ENCODE assay signal across 8 cellular contexts in genomic region chr17:75749545-75750389, GRCh38. TPM values are rescaled to one million over a fixed set of nuclear protein-coding genes. Genes with fewer than 3 reads are reported as not detected.
DNase-seq lines count a peak whose midpoint lies in the region; ATAC-seq and TF ChIP-seq lines count a peak whose summit lies in the region.

No MANE protein-coding gene starts in this region.

- H3K9me3 Mint-ChIP-seq in CD4-positive, alpha-beta memory T cell: no peaks in the 10 kb centered on the region
- no peaks in the 10 kb centered on the region for H3K9me3 Mint-ChIP-seq in dendritic cell treated with granulocyte-macrophage colony-stimulating factor and Interleukin-4, amounts not matched to agents 40 ng/mL and 50 ng/mL, for 4 days

- H3K9me3 ChIP-seq in CD4-positive, alpha-beta memory T cell (ENCODE audit: control insufficient read depth in 1 of 2, low read length in 2 of 2): no peaks in the 10 kb centered on the region
- H3K9me3 ChIP-seq in lower lobe of right lung: no peaks in the 10 kb centered on the region

- H3K27ac Mint-ChIP-seq in CD4-positive, alpha-beta memory T cell: peak overlapping the region in 3 of 7 donors; percentile 45 to 77 (median 65)
- H3K27ac Mint-ChIP-seq in dendritic cell treated with granulocyte-macrophage colony-stimulating factor and Interleukin-4, amounts not matched to agents 40 ng/mL and 50 ng/mL, for 4 days: peak overlapping the region; percentile 47

- H3K36me3 Mint-ChIP-seq in CD4-positive, alpha-beta memory T cell: no peaks in the 10 kb centered on the region
- H3K36me3 Mint-ChIP-seq in dendritic cell treated with granulocyte-macrophage colony-stimulating factor and Interleukin-4, amounts not matched to agents 40 ng/mL and 50 ng/mL, for 4 days (ENCODE audit: low read depth): no peaks in the 10 kb centered on the region

- POLR2A ChIA-PET in CD4-positive, alpha-beta memory T cell (lab: Charles Lee; ENCODE audit: partially characterized antibody): interaction anchor here (0.8 to 1.9 kb wide), 9 partner anchors 15 to 120 kb away, joined by 3 to 6 read pairs (median 4); partner anchors contain the start of gene GALK1

- H3K4me3 Mint-ChIP-seq in CD4-positive, alpha-beta memory T cell: peak overlapping the region in 4 of 8 donors; percentile 31 to 49 (median 34)
- no peak overlapping the region for H3K4me3 Mint-ChIP-seq in dendritic cell treated with granulocyte-macrophage colony-stimulating factor and Interleukin-4, amounts not matched to agents 40 ng/mL and 50 ng/mL, for 4 days

- TF ChIP-seq CTCF in lower lobe of right lung (IDR thresholded peaks at IDR 0.05): peak; percentile 96

- H3K27me3 Mint-ChIP-seq in CD4-positive, alpha-beta memory T cell: peaks cover 0 to 3% of the 10 kb centered on the region in 2 donors
- peaks cover 29% of the 10 kb centered on the region for H3K27me3 Mint-ChIP-seq in dendritic cell treated with granulocyte-macrophage colony-stimulating factor and Interleukin-4, amounts not matched to agents 40 ng/mL and 50 ng/mL, for 4 days

- ATAC-seq in HG02798 (IDR thresholded peaks at IDR 0.05; ENCODE audit: poor library complexity, unreplicated experiment): peak; percentile 50
- ATAC-seq in lower lobe of right lung: peak; percentile 80 to 84
- no peak for ATAC-seq in HG03432 (IDR thresholded peaks at IDR 0.05; ENCODE audit: unreplicated experiment)

- H3K4me1 Mint-ChIP-seq in CD4-positive, alpha-beta memory T cell: peaks cover 10 to 30% (median 18%) of the 10 kb centered on the region in 4 donors
- peaks cover 22% of the 10 kb centered on the region for H3K4me1 Mint-ChIP-seq in dendritic cell treated with granulocyte-macrophage colony-stimulating factor and Interleukin-4, amounts not matched to agents 40 ng/mL and 50 ng/mL, for 4 days (ENCODE audit: low read depth)

- H3K4me3 ChIP-seq in CD4-positive, alpha-beta memory T cell (ENCODE audit: low read length in 2 of 2): no peak overlapping the region
- no peak overlapping the region for H3K4me3 ChIP-seq in lower lobe of right lung

- intact Hi-C loops in CD4-positive, alpha-beta memory T cell (cut with micrococcal nuclease): loop anchor here (1.0 to 5.0 kb wide), 3 partner anchors 116 to 323 kb away; partner anchors contain the start of gene SMIM5
- intact Hi-C loops in dendritic cell treated with granulocyte-macrophage colony-stimulating factor and Interleukin-4, amounts not matched to agents 40 ng/mL and 50 ng/mL, for 4 days (cut with micrococcal nuclease): loop anchor here (1.0 kb wide), 1 partner anchor 74 kb away; no protein-coding TSS in a partner anchor
- intact Hi-C loops in lower lobe of right lung (cut with DNase I): loop anchor here (5.0 kb wide), 1 partner anchor 72 kb away; no protein-coding TSS in a partner anchor

- CTCF ChIA-PET in CD4-positive, alpha-beta memory T cell (lab: Charles Lee; ENCODE audit: partially characterized antibody): interaction anchor here (0.5 to 12.5 kb wide), 35 partner anchors 12 to 445 kb away, joined by 3 to 326 read pairs (median 4); partner anchors contain the start of genes GALK1, RECQL5, SAP30BP and SMIM5

- peak; percentile 77 to 83 (median 78) for DNase-seq in CD4-positive, alpha-beta memory T cell
- DNase-seq in NCI-H774 (lab: John Stamatoyannopoulos, UW): peak; percentile 69
- DNase-seq in activated CD4-positive, alpha-beta T cell treated with anti-CD3 and anti-CD28 coated beads, Interleukin-2, amount 50 U/mL, for 4 hours: peak; percentile 86
- DNase-seq in lower lobe of right lung: peak; percentile 92
- peak; percentile 72 to 95 (median 83) for DNase-seq in stimulated activated CD4-positive, alpha-beta T cell treated with anti-CD3 and anti-CD28 coated beads, TNF-alpha, amount 100 ng/mL, for 4 hours (ENCODE audit: low read depth in 3 of 3)

- H3K4me1 ChIP-seq in CD4-positive, alpha-beta memory T cell (ENCODE audit: insufficient read depth, low read length): peaks cover 22% of the 10 kb centered on the region
- peaks cover 33% of the 10 kb centered on the region for H3K4me1 ChIP-seq in lower lobe of right lung

- H3K27me3 ChIP-seq in CD4-positive, alpha-beta memory T cell (ENCODE audit: insufficient read depth, low read length): no peaks in the 10 kb centered on the region
- H3K27me3 ChIP-seq in lower lobe of right lung (ENCODE audit: low read depth): no peaks in the 10 kb centered on the region

- H3K27ac ChIP-seq in CD4-positive, alpha-beta memory T cell (ENCODE audit: low read depth, low read length): no peak overlapping the region
- H3K27ac ChIP-seq in lower lobe of right lung: no peak overlapping the region

- no peaks in the 10 kb centered on the region for H3K36me3 ChIP-seq in CD4-positive, alpha-beta memory T cell (ENCODE audit: insufficient read depth, low read length)
- H3K36me3 ChIP-seq in lower lobe of right lung: peaks cover 34% of the 10 kb centered on the region

RNA-seq across cellular contexts. Expression of gene GALK1, which starts 15.2 kb away (rescaled TPM):
- 10 to 100 TPM; 25.7 to 25.9 TPM for total RNA-seq in CD4-positive, alpha-beta memory T cell
- 10 to 100 TPM; 17.5 to 18.1 TPM for polyA plus RNA-seq in CD4-positive, alpha-beta memory T cell
- total RNA-seq in lower lobe of right lung: 34.0 TPM

RNA-seq across cellular contexts. Expression of gene ITGB4, which starts 28.5 kb away (rescaled TPM):
- 1 to 10 TPM in 1 of 2 experiments, under 1 TPM in 1; 0.67 to 1.2 TPM for total RNA-seq in CD4-positive, alpha-beta memory T cell
- under 1 TPM; 0.25 to 0.91 TPM for polyA plus RNA-seq in CD4-positive, alpha-beta memory T cell
- 34.7 TPM for total RNA-seq in lower lobe of right lung

RNA-seq across cellular contexts. Expression of gene UNK, which starts 34.8 kb away (rescaled TPM):
- total RNA-seq in CD4-positive, alpha-beta memory T cell: 10 to 100 TPM; 45.8 to 48.1 TPM
- 10 to 100 TPM; 22.2 to 22.9 TPM for polyA plus RNA-seq in CD4-positive, alpha-beta memory T cell
- total RNA-seq in lower lobe of right lung: 31.1 TPM

Comparison
In these comparisons a context has a peak if more than half of its experiments do, and no peak if none do; other contexts are left out.
1. RNA of gene ITGB4, which starts 28.5 kb away (total RNA-seq): 34.7 TPM in lower lobe of right lung (single experiment); 0.67 to 1.2 TPM in CD4-positive, alpha-beta memory T cell; every median in the first group is over 10 times any median in the second.
2. Peak in every context shown above with its lines, with median percentiles within 50 percentile points of each other: DNase-seq.